In genomic region chr9:133334161-133334560, GRCh38 we compare ENCODE assay signal across 12 cellular contexts. TPM values are rescaled to one million over a fixed set of nuclear protein-coding genes. Genes with fewer than 3 reads are reported as not detected.
DNase-seq lines count a peak whose midpoint lies in the region; ATAC-seq, FAIRE-seq and TF ChIP-seq lines count a peak whose summit lies in the region.
"Had no signal": no experiment of that assay in that cellular context is flagged by ENCODE, and none has a peak within 500 bp of the region (broad histone marks: within the 10 kb centered on the region; RNA-seq: fewer than 3 reads in every experiment).

No MANE protein-coding gene starts in this region.

- H3K79me2 ChIP-seq in DOHH2 (ENCODE audit: control insufficient read depth, low read length), result peaks cover 37% of the 10 kb centered on the region

- H3K4me2 ChIP-seq in A549 (peak overlapping the region; percentile 85), DOHH2 (ENCODE audit: low read length) (peak overlapping the region; percentile 83)

- no peak for TF ChIP-seq POLR2A in A549 (IDR thresholded peaks at IDR 0.05; ENCODE audit: low read length)
- no peak for TF ChIP-seq POLR2A in testis (IDR thresholded peaks at IDR 0.05)

- ATAC-seq in A549, result no peak
- no peak for ATAC-seq in activated CD8-positive, alpha-beta T cell treated with anti-CD3 and anti-CD28 coated beads, Interleukin-2, amount 10 ng/mL, durations not matched to agents 7 days and 5 days
- peak; percentile 83 for ATAC-seq in mucosa of descending colon
- no peak for ATAC-seq in HG03135 (IDR thresholded peaks at IDR 0.05; ENCODE audit: unreplicated experiment)
- ATAC-seq: pancreas had no signal

- no peak for FAIRE-seq in A549 (lab: Jason Lieb, UNC)
- FAIRE-seq: pancreas had no signal

- H4K20me1 ChIP-seq in DOHH2 (ENCODE audit: control insufficient read depth, insufficient read depth, low read depth, low read length), result peaks cover 10% of the 10 kb centered on the region; the same call in 1 of the 2 replicates

- TF ChIP-seq RAD21 in A549 (conservative IDR thresholded peaks at IDR 0.05 in 1 of 2, IDR thresholded peaks at IDR 0.05 in 1 of 2), result no peak

- H3K4me3 Mint-ChIP-seq in activated CD8-positive, alpha-beta T cell treated with anti-CD3 and anti-CD28 coated beads, Interleukin-2, amount 10 ng/mL, durations not matched to agents 7 days and 5 days, result peak overlapping the region; percentile 97

- peaks cover 58% of the 10 kb centered on the region for H3K36me3 ChIP-seq in DOHH2 (ENCODE audit: control insufficient read depth, low read length)
- peaks cover 15% of the 10 kb centered on the region for H3K36me3 ChIP-seq in mucosa of descending colon (ENCODE audit: low read depth)
- H3K36me3 ChIP-seq in testis (ENCODE audit: low read depth, missing control alignments), result no peaks in the 10 kb centered on the region

- H3F3A ChIP-seq in DOHH2 (ENCODE audit: control insufficient read depth, insufficient read depth), result peaks cover 12% of the 10 kb centered on the region

- DNase-seq in A549 (ENCODE audit: low read depth in 1 of 2, low spot score in 1 of 2) (no peak), mucosa of descending colon (peak; percentile 85 to 87 (median 86)), testis (no peak), retina (no peak), DMS153 treated with DMSO at 0.1 percent for 48 hours (lab: John Stamatoyannopoulos, UW; ENCODE audit: unreplicated experiment) (no peak)
- no peak for DNase-seq in activated CD8-positive, alpha-beta T cell treated with anti-CD3 and anti-CD28 coated beads, Interleukin-2, amount 10 ng/mL, durations not matched to agents 7 days and 5 days
- DNase-seq: DMS 273 treated with DMSO at 0.1 percent for 48 hours had no signal

- 96% methylated on average over 6 of the region's 6 CpGs for WGBS in A549 (ENCODE audit: missing lambda C conversion rate)
- 79 to 85% methylated on average over 5 to 6 of the region's 6 CpGs for WGBS in testis, 2 donors

- POLR2A ChIA-PET in A549 (lab: Yijun Ruan, JAX), result no interaction called here
- POLR2A ChIA-PET in activated CD8-positive, alpha-beta T cell treated with anti-CD3 and anti-CD28 coated beads, Interleukin-2, amount 10 ng/mL, durations not matched to agents 7 days and 5 days (lab: Charles Lee), result interaction anchor here (0.9 to 3.8 kb wide), 3 partner anchors 14 to 40 kb away, joined by 5 to 21 read pairs (median 7); partner anchors contain the start of genes MED22 and RPL7A

- TF ChIP-seq EP300 in A549 (IDR thresholded peaks at IDR 0.05), result no peak

- H3K9me3 ChIP-seq in A549, result no peaks in the 10 kb centered on the region
- H3K9me3 ChIP-seq in DOHH2 (ENCODE audit: control insufficient read depth, insufficient read depth, low read length), result no peaks in the 10 kb centered on the region
- no peaks in the 10 kb centered on the region for H3K9me3 ChIP-seq in mucosa of descending colon
- H3K9me3 ChIP-seq in testis, result no peaks in the 10 kb centered on the region
- H3K9me3 ChIP-seq: pancreas had no signal

- intact Hi-C loops in mucosa of descending colon (cut with DNase I, micrococcal nuclease), result no loop called here
- intact Hi-C loops in testis (cut with DNase I; ENCODE audit: low total_unique reads), result no loop called here

- H3K9me2 ChIP-seq in DOHH2 (replicated peaks; ENCODE audit: control insufficient read depth, low read length), result no peaks in the 10 kb centered on the region

- H3K4me3 ChIP-seq in A549, result no peak overlapping the region
- H3K4me3 ChIP-seq in DOHH2 (ENCODE audit: low read length), result peak overlapping the region; percentile 80
- H3K4me3 ChIP-seq in mucosa of descending colon, result no peak overlapping the region
- no peak overlapping the region for H3K4me3 ChIP-seq in testis

- peaks cover 16% of the 10 kb centered on the region for H3K4me1 ChIP-seq in A549
- peaks cover 23% of the 10 kb centered on the region for H3K4me1 ChIP-seq in DOHH2 (ENCODE audit: control insufficient read depth, low read length)
- peaks cover 27% of the 10 kb centered on the region for H3K4me1 ChIP-seq in mucosa of descending colon (ENCODE audit: low read depth)
- peaks cover 13% of the 10 kb centered on the region for H3K4me1 ChIP-seq in testis

- H3K36me3 Mint-ChIP-seq in activated CD8-positive, alpha-beta T cell treated with anti-CD3 and anti-CD28 coated beads, Interleukin-2, amount 10 ng/mL, durations not matched to agents 7 days and 5 days (ENCODE audit: low read depth), result peaks cover 67% of the 10 kb centered on the region

- no peaks in the 10 kb centered on the region for H3K9me3 Mint-ChIP-seq in activated CD8-positive, alpha-beta T cell treated with anti-CD3 and anti-CD28 coated beads, Interleukin-2, amount 10 ng/mL, durations not matched to agents 7 days and 5 days (ENCODE audit: insufficient read depth)
- H3K9me3 Mint-ChIP-seq: dendritic cell treated with granulocyte-macrophage colony-stimulating factor and Interleukin-4, amounts not matched to agents 40 ng/mL and 50 ng/mL, for 4 days; IgD-negative memory B cell had no signal

- CTCF ChIA-PET in A549 (lab: Yijun Ruan, JAX), result interaction anchor here (0.6 to 2.4 kb wide), 5 partner anchors 95 to 231 kb away, joined by 3 to 13 read pairs (median 3); no protein-coding TSS in a partner anchor
- CTCF ChIA-PET in activated CD8-positive, alpha-beta T cell treated with anti-CD3 and anti-CD28 coated beads, Interleukin-2, amount 10 ng/mL, durations not matched to agents 7 days and 5 days (lab: Charles Lee), result interaction anchor here (0.9 to 2.4 kb wide), 6 partner anchors 22 to 148 kb away, joined by 3 to 13 read pairs (median 6); partner anchors contain the start of genes SURF1 and SURF2

- no peak overlapping the region for H3K27ac ChIP-seq in A549
- H3K27ac ChIP-seq in DOHH2 (ENCODE audit: low read depth, low read length), result no peak overlapping the region
- H3K27ac ChIP-seq in testis, result no peak overlapping the region
- H3K27ac ChIP-seq: pancreas had no signal

- H3K4me1 Mint-ChIP-seq in activated CD8-positive, alpha-beta T cell treated with anti-CD3 and anti-CD28 coated beads, Interleukin-2, amount 10 ng/mL, durations not matched to agents 7 days and 5 days (ENCODE audit: low read depth), result peaks cover 42% of the 10 kb centered on the region

- TF ChIP-seq CTCF in A549 (IDR thresholded peaks at IDR 0.05) (no peak), DOHH2 (IDR thresholded peaks at IDR 0.05; ENCODE audit: low read depth, low read length, poor library complexity, severe bottlenecking) (no peak), mucosa of descending colon (IDR thresholded peaks at IDR 0.05) (no peak), testis (IDR thresholded peaks at IDR 0.05) (no peak)

- H3K27me3 Mint-ChIP-seq in activated CD8-positive, alpha-beta T cell treated with anti-CD3 and anti-CD28 coated beads, Interleukin-2, amount 10 ng/mL, durations not matched to agents 7 days and 5 days (ENCODE audit: low read depth), result no peaks in the 10 kb centered on the region
- H3K27me3 Mint-ChIP-seq: dendritic cell treated with granulocyte-macrophage colony-stimulating factor and Interleukin-4, amounts not matched to agents 40 ng/mL and 50 ng/mL, for 4 days; IgD-negative memory B cell had no signal

- peak overlapping the region; percentile 32 for H3K27ac Mint-ChIP-seq in activated CD8-positive, alpha-beta T cell treated with anti-CD3 and anti-CD28 coated beads, Interleukin-2, amount 10 ng/mL, durations not matched to agents 7 days and 5 days

- H3K27me3 ChIP-seq in DOHH2 (ENCODE audit: control insufficient read depth, low read length), result no peaks in the 10 kb centered on the region
- no peaks in the 10 kb centered on the region for H3K27me3 ChIP-seq in testis
- H3K27me3 ChIP-seq: pancreas had no signal

RNA-seq across cellular contexts. Expression of gene SURF6, which starts 1.8 kb away (rescaled TPM):
- polyA plus RNA-seq in A549 (2011; rRNA removed), result 7.1 and 10.5 TPM in 2 replicates
- 21.8 and 29.4 TPM in 2 replicates for polyA plus RNA-seq in A549 (2012; cell fraction: cytosol; rRNA removed)
- 32.6 and 37.4 TPM in 2 replicates for polyA plus RNA-seq in A549 (2012; cell fraction: nucleus; rRNA removed)
- 23.0 to 26.8 TPM (median 25.1 TPM) in 3 replicates for polyA plus RNA-seq in A549 (2017; fragmentation: RNase III; extraction: RNeasy Plus Mini Kit Qiagen cat#74134 plus additional on column Dnase treatment)
- 2.4 and 2.8 TPM in 2 replicates for polyA minus RNA-seq in A549 (2011; rRNA and poly(A)+ RNA removed)
- 10 to 100 TPM; 20.1 to 21.4 TPM for total RNA-seq in activated CD8-positive, alpha-beta T cell treated with anti-CD3 and anti-CD28 coated beads, Interleukin-2, amount 10 ng/mL, durations not matched to agents 7 days and 5 days
- total RNA-seq in mucosa of descending colon, result 10 to 100 TPM; 23.7 to 24.7 (median 24.0) TPM
- 10 to 100 TPM; 28.5 to 36.0 TPM for total RNA-seq in testis
- polyA plus RNA-seq in testis (ENCODE audit: insufficient read depth, low read depth, low replicate concordance), result 19.8 TPM

RNA-seq across cellular contexts. Expression of gene MED22, which starts 13.8 kb away (rescaled TPM):
- polyA plus RNA-seq in A549 (2011; rRNA removed), result 15.7 and 18.4 TPM in 2 replicates
- 30.9 and 37.1 TPM in 2 replicates for polyA plus RNA-seq in A549 (2012; cell fraction: cytosol; rRNA removed)
- polyA plus RNA-seq in A549 (2012; cell fraction: nucleus; rRNA removed), result 49.7 and 50.6 TPM in 2 replicates
- 20.4 to 22.8 TPM (median 22.0 TPM) in 3 replicates for polyA plus RNA-seq in A549 (2017; fragmentation: RNase III; extraction: RNeasy Plus Mini Kit Qiagen cat#74134 plus additional on column Dnase treatment)
- 32.2 and 42.8 TPM in 2 replicates for polyA minus RNA-seq in A549 (2011; rRNA and poly(A)+ RNA removed)
- 10 to 100 TPM; 29.1 to 29.6 TPM for total RNA-seq in activated CD8-positive, alpha-beta T cell treated with anti-CD3 and anti-CD28 coated beads, Interleukin-2, amount 10 ng/mL, durations not matched to agents 7 days and 5 days
- 10 to 100 TPM; 19.8 to 33.6 (median 21.3) TPM for total RNA-seq in mucosa of descending colon
- total RNA-seq in testis, result 10 to 100 TPM; 25.9 to 29.3 TPM
- polyA plus RNA-seq in testis (ENCODE audit: insufficient read depth, low read depth, low replicate concordance), result 20.2 TPM

RNA-seq across cellular contexts. Expression of gene RPL7A, which starts 13.9 kb away (rescaled TPM):
- 2,218 and 2,405 TPM in 2 replicates for polyA plus RNA-seq in A549 (2011; rRNA removed)
- 3,633 and 4,197 TPM in 2 replicates for polyA plus RNA-seq in A549 (2012; cell fraction: cytosol; rRNA removed)
- polyA plus RNA-seq in A549 (2012; cell fraction: nucleus; rRNA removed), result 1,837 and 2,384 TPM in 2 replicates
- 2,511 to 2,766 TPM (median 2,608 TPM) in 3 replicates for polyA plus RNA-seq in A549 (2017; fragmentation: RNase III; extraction: RNeasy Plus Mini Kit Qiagen cat#74134 plus additional on column Dnase treatment)
- polyA minus RNA-seq in A549 (2011; rRNA and poly(A)+ RNA removed), result 1,872 and 2,628 TPM in 2 replicates
- 1,000 to 10,000 TPM; 1,894 to 1,933 TPM for total RNA-seq in activated CD8-positive, alpha-beta T cell treated with anti-CD3 and anti-CD28 coated beads, Interleukin-2, amount 10 ng/mL, durations not matched to agents 7 days and 5 days
- total RNA-seq in mucosa of descending colon, result 1,000 to 10,000 TPM; 1,420 to 1,482 (median 1,457) TPM
- 1,000 to 10,000 TPM in 1 of 2 donors, 100 to 1,000 TPM in 1; 856 to 1,453 TPM for total RNA-seq in testis
- 1,924 TPM for polyA plus RNA-seq in testis (ENCODE audit: insufficient read depth, low read depth, low replicate concordance)

RNA-seq across cellular contexts. Expression of gene SURF1, which starts 22.1 kb away (rescaled TPM):
- polyA plus RNA-seq in A549 (2011; rRNA removed) (47.5 and 63.0 TPM in 2 replicates), A549 (2017; fragmentation: RNase III; extraction: RNeasy Plus Mini Kit Qiagen cat#74134 plus additional on column Dnase treatment) (25.3 to 28.6 TPM (median 27.7 TPM) in 3 replicates), testis (ENCODE audit: insufficient read depth, low read depth, low replicate concordance) (71.0 TPM)
- 28.8 and 32.5 TPM in 2 replicates for polyA plus RNA-seq in A549 (2012; cell fraction: cytosol; rRNA removed)
- 31.7 and 33.8 TPM in 2 replicates for polyA plus RNA-seq in A549 (2012; cell fraction: nucleus; rRNA removed)
- polyA minus RNA-seq in A549 (2011; rRNA and poly(A)+ RNA removed), result 19.5 and 29.0 TPM in 2 replicates
- 10 to 100 TPM; 37.4 to 39.1 TPM for total RNA-seq in activated CD8-positive, alpha-beta T cell treated with anti-CD3 and anti-CD28 coated beads, Interleukin-2, amount 10 ng/mL, durations not matched to agents 7 days and 5 days
- total RNA-seq in mucosa of descending colon (10 to 100 TPM; 45.4 to 63.0 (median 52.2) TPM), testis (10 to 100 TPM; 51.4 to 58.9 TPM)

RNA-seq across cellular contexts. Expression of gene SURF2, which starts 22.2 kb away (rescaled TPM):
- polyA plus RNA-seq in A549 (2011; rRNA removed) (15.4 and 25.2 TPM in 2 replicates), A549 (2017; fragmentation: RNase III; extraction: RNeasy Plus Mini Kit Qiagen cat#74134 plus additional on column Dnase treatment) (34.9 to 36.9 TPM (median 35.6 TPM) in 3 replicates), testis (ENCODE audit: insufficient read depth, low read depth, low replicate concordance) (160 TPM)
- 56.1 and 56.8 TPM in 2 replicates for polyA plus RNA-seq in A549 (2012; cell fraction: cytosol; rRNA removed)
- 26.9 and 34.3 TPM in 2 replicates for polyA plus RNA-seq in A549 (2012; cell fraction: nucleus; rRNA removed)
- 8.1 and 8.4 TPM in 2 replicates for polyA minus RNA-seq in A549 (2011; rRNA and poly(A)+ RNA removed)
- total RNA-seq in activated CD8-positive, alpha-beta T cell treated with anti-CD3 and anti-CD28 coated beads, Interleukin-2, amount 10 ng/mL, durations not matched to agents 7 days and 5 days, result 10 to 100 TPM; 18.4 to 20.7 TPM
- total RNA-seq in mucosa of descending colon (10 to 100 TPM in 2 of 3 donors, 1 to 10 TPM in 1; 8.7 to 15.0 (median 11.4) TPM), testis (100 to 1,000 TPM; 103 to 121 TPM)

Comparison
In these comparisons a context has a peak if more than half of its experiments do, and no peak if none do; other contexts are left out.
1. DNase-seq: peak in mucosa of descending colon (3 of 3); none in A549 (0 of 2), activated CD8-positive, alpha-beta T cell treated with anti-CD3 and anti-CD28 coated beads, Interleukin-2, amount 10 ng/mL, durations not matched to agents 7 days and 5 days (single experiment), testis (single experiment), retina (single experiment) and DMS153 treated with DMSO at 0.1 percent for 48 hours (single experiment).